ENCODE assay signal across 39 cellular contexts in genomic region chrX:134695999-134696398, GRCh38. TPM values are rescaled to one million over a fixed set of nuclear protein-coding genes. Genes with fewer than 3 reads are reported as not detected.
"Had no signal": no experiment of that assay in that cellular context is flagged by ENCODE, and none has a peak within 500 bp of the region (broad histone marks: within the 10 kb centered on the region; RNA-seq: fewer than 3 reads in every experiment).

No MANE protein-coding gene starts in this region.

- H3K4me1 ChIP-seq: ascending aorta, pancreas, prostate gland, upper lobe of left lung, vagina had no signal

- H3K27me3 ChIP-seq: ascending aorta, cardiac muscle cell, upper lobe of left lung, vagina had no signal

- H3K4me3 Mint-ChIP-seq: activated CD4-positive, alpha-beta memory T cell treated with anti-CD3 and anti-CD28 coated beads for 36 hours; activated CD4-positive, alpha-beta T cell treated with anti-CD3 and anti-CD28 coated beads, Interleukin-2, amount 10 ng/mL, durations not matched to agents 24 days and 14 days; activated naive CD4-positive, alpha-beta T cell treated with anti-CD3 and anti-CD28 coated beads for 36 hours; activated naive CD8-positive, alpha-beta T cell treated with anti-CD3 and anti-CD28 coated beads for 36 hours; activated T-helper 1 cell treated with anti-CD3 and anti-CD28 coated beads, Interleukin-12 subunit alpha, Interleukin-12 subunit beta, Interleukin-2, Interleukin-4 antibody, amounts not matched to agents 30 ng/mL and 10 ng/mL and 1 ng/mL, durations not matched to agents 14 hours and 24 hours and 36 hours; brain; effector memory CD8-positive, alpha-beta T cell; immature natural killer cell; memory B cell; naive thymus-derived CD8-positive, alpha-beta T cell; neural crest cell; stimulated activated memory B cell treated with anti-CD40 and anti-IgM and Interleukin-4, amounts not matched to agents 10 μg/mL and 1 μg/mL and 100 μg/mL, for 72 hours; stimulated activated naive CD8-positive, alpha-beta T cell treated with anti-CD3 and anti-CD28 coated beads, Interleukin-15, amount 100 ng/mL, for 72 hours; T-helper 1 cell treated with Interleukin-12 subunit alpha and Interleukin-12 subunit beta and Interleukin-4 antibody, amounts not matched to agents 30 μg/mL and 1 μg/mL, for 36 hours had no signal

- H3K36me3 Mint-ChIP-seq: activated CD4-positive, alpha-beta memory T cell treated with anti-CD3 and anti-CD28 coated beads for 36 hours; activated naive CD8-positive, alpha-beta T cell treated with anti-CD3 and anti-CD28 coated beads for 36 hours; brain; memory B cell; stimulated activated memory B cell treated with anti-CD40 and anti-IgM and Interleukin-4, amounts not matched to agents 10 μg/mL and 1 μg/mL and 100 μg/mL, for 72 hours had no signal

- ATAC-seq: effector memory CD8-positive, alpha-beta T cell; naive thymus-derived CD8-positive, alpha-beta T cell; pancreas; stimulated activated memory B cell treated with anti-CD40 and anti-IgM and Interleukin-4, amounts not matched to agents 10 μg/mL and 1 μg/mL and 100 μg/mL, for 72 hours; stimulated activated naive CD8-positive, alpha-beta T cell treated with anti-CD3 and anti-CD28 coated beads, Interleukin-15, amount 100 ng/mL, for 72 hours had no signal

- H3K4me3 ChIP-seq: ascending aorta, cardiac muscle cell, coronary artery, pancreas, prostate gland, smooth muscle cell, upper lobe of left lung, vagina had no signal

- H3K9me3 ChIP-seq: ascending aorta, pancreas, prostate gland, upper lobe of left lung, vagina had no signal

- H3K9me3 Mint-ChIP-seq: activated CD4-positive, alpha-beta memory T cell treated with anti-CD3 and anti-CD28 coated beads for 36 hours; activated naive CD4-positive, alpha-beta T cell treated with anti-CD3 and anti-CD28 coated beads for 36 hours; activated naive CD8-positive, alpha-beta T cell treated with anti-CD3 and anti-CD28 coated beads for 36 hours; activated T-helper 1 cell treated with anti-CD3 and anti-CD28 coated beads, Interleukin-12 subunit alpha, Interleukin-12 subunit beta, Interleukin-2, Interleukin-4 antibody, amounts not matched to agents 30 ng/mL and 10 ng/mL and 1 ng/mL, durations not matched to agents 14 hours and 24 hours and 36 hours; effector memory CD8-positive, alpha-beta T cell; immature natural killer cell; memory B cell; stimulated activated naive CD8-positive, alpha-beta T cell treated with anti-CD3 and anti-CD28 coated beads, Interleukin-15, amount 100 ng/mL, for 72 hours; T-helper 1 cell treated with Interleukin-12 subunit alpha and Interleukin-12 subunit beta and Interleukin-4 antibody, amounts not matched to agents 30 μg/mL and 1 μg/mL, for 36 hours had no signal

- H3K4me1 Mint-ChIP-seq: activated CD4-positive, alpha-beta T cell treated with anti-CD3 and anti-CD28 coated beads, Interleukin-2, amount 10 ng/mL, durations not matched to agents 24 days and 14 days; activated naive CD8-positive, alpha-beta T cell treated with anti-CD3 and anti-CD28 coated beads for 36 hours; memory B cell; naive thymus-derived CD8-positive, alpha-beta T cell; stimulated activated memory B cell treated with anti-CD40 and anti-IgM and Interleukin-4, amounts not matched to agents 10 μg/mL and 1 μg/mL and 100 μg/mL, for 72 hours; stimulated activated naive CD8-positive, alpha-beta T cell treated with anti-CD3 and anti-CD28 coated beads, Interleukin-15, amount 100 ng/mL, for 72 hours had no signal

- H3K4me2 ChIP-seq: smooth muscle cell had no signal

- H3K27me3 Mint-ChIP-seq: brain had no signal

- DNase-seq: activated CD4-positive, alpha-beta memory T cell treated with anti-CD3 and anti-CD28 coated beads for 36 hours; activated CD4-positive, alpha-beta T cell treated with anti-CD3 and anti-CD28 coated beads, Interleukin-2, amount 10 ng/mL, durations not matched to agents 24 days and 14 days; activated CD4-positive, CD25-positive, alpha-beta regulatory T cell treated with anti-CD3 and anti-CD28 coated beads, Interleukin-2, amount 50 U/mL, for 72 hours; activated CD8-positive, alpha-beta memory T cell treated with anti-CD3 and anti-CD28 coated beads, Interleukin-2, amount 50 U/mL, for 4 hours; activated effector memory CD4-positive, alpha-beta T cell treated with anti-CD3 and anti-CD28 coated beads, Interleukin-2, amount 50 U/mL, for 16 hours; activated naive CD4-positive, alpha-beta T cell treated with anti-CD3 and anti-CD28 coated beads for 36 hours; activated naive CD8-positive, alpha-beta T cell treated with anti-CD3 and anti-CD28 coated beads for 36 hours; activated T-cell treated with anti-CD3 and anti-CD28 coated beads, Interleukin-2, amount 50 U/mL, for 1 hour; cerebellar nuclear complex; effector memory CD8-positive, alpha-beta T cell; head of caudate nucleus; hypothalamus; immature natural killer cell; kidney; midbrain; naive thymus-derived CD8-positive, alpha-beta T cell; nucleus accumbens; pancreas; stimulated activated CD4-positive, alpha-beta T cell treated with anti-CD3 and anti-CD28 coated beads, Interleukin-1b, Interleukin-23, amount 100 ng/mL, for 48 hours; stimulated activated CD4-positive, alpha-beta T cell treated with anti-CD3 and anti-CD28 coated beads, Interleukin-4, amount 100 ng/mL, for 4 hours; stimulated activated CD8-positive, alpha-beta memory T cell treated with anti-CD3 and anti-CD28 coated beads, Interleukin-4, amount 100 ng/mL, for 48 hours; stimulated activated naive CD8-positive, alpha-beta T cell treated with anti-CD3 and anti-CD28 coated beads, Interleukin-15, amount 100 ng/mL, for 72 hours; substantia nigra; T1000; upper lobe of left lung had no signal

- H3K36me3 ChIP-seq: ascending aorta, cardiac muscle cell, pancreas, prostate gland, upper lobe of left lung, vagina had no signal

- H3K27ac ChIP-seq: ascending aorta, cardiac muscle cell, coronary artery, pancreas, prostate gland, upper lobe of left lung, vagina had no signal

- H3K27ac Mint-ChIP-seq: activated CD4-positive, alpha-beta memory T cell treated with anti-CD3 and anti-CD28 coated beads for 36 hours; activated CD4-positive, alpha-beta T cell treated with anti-CD3 and anti-CD28 coated beads, Interleukin-2, amount 10 ng/mL, durations not matched to agents 24 days and 14 days; activated naive CD4-positive, alpha-beta T cell treated with anti-CD3 and anti-CD28 coated beads for 36 hours; activated naive CD8-positive, alpha-beta T cell treated with anti-CD3 and anti-CD28 coated beads for 36 hours; activated T-helper 1 cell treated with anti-CD3 and anti-CD28 coated beads, Interleukin-12 subunit alpha, Interleukin-12 subunit beta, Interleukin-2, Interleukin-4 antibody, amounts not matched to agents 30 ng/mL and 10 ng/mL and 1 ng/mL, durations not matched to agents 14 hours and 24 hours and 36 hours; brain; effector memory CD8-positive, alpha-beta T cell; immature natural killer cell; memory B cell; stimulated activated memory B cell treated with anti-CD40 and anti-IgM and Interleukin-4, amounts not matched to agents 10 μg/mL and 1 μg/mL and 100 μg/mL, for 72 hours; stimulated activated naive CD8-positive, alpha-beta T cell treated with anti-CD3 and anti-CD28 coated beads, Interleukin-15, amount 100 ng/mL, for 72 hours; T-helper 1 cell treated with Interleukin-12 subunit alpha and Interleukin-12 subunit beta and Interleukin-4 antibody, amounts not matched to agents 30 μg/mL and 1 μg/mL, for 36 hours had no signal

RNA-seq across cellular contexts. Expression of gene PLAC1, which starts 37.7 kb away (rescaled TPM):
- total RNA-seq: activated CD4-positive, alpha-beta T cell treated with anti-CD3 and anti-CD28 coated beads, Interleukin-2, amount 10 ng/mL, durations not matched to agents 24 days and 14 days; activated CD8-positive, alpha-beta memory T cell treated with anti-CD3 and anti-CD28 coated beads for 36 hours; activated naive CD4-positive, alpha-beta T cell treated with anti-CD3 and anti-CD28 coated beads for 36 hours; activated naive CD8-positive, alpha-beta T cell treated with anti-CD3 and anti-CD28 coated beads for 36 hours; activated T-helper 1 cell treated with anti-CD3 and anti-CD28 coated beads, Interleukin-12 subunit alpha, Interleukin-12 subunit beta, Interleukin-2, Interleukin-4 antibody, amounts not matched to agents 30 ng/mL and 10 ng/mL and 1 ng/mL, durations not matched to agents 14 hours and 24 hours and 36 hours; ascending aorta; kidney; naive thymus-derived CD8-positive, alpha-beta T cell; neural crest cell; pancreas; upper lobe of left lung; vagina had no signal
- polyA plus RNA-seq: esophagus; immature natural killer cell; naive thymus-derived CD8-positive, alpha-beta T cell had no signal
